18 cellular contexts compared by ENCODE assay signal in genomic region chr5:39171647-39172046, GRCh38.
"Had no signal": no experiment of that assay in that cellular context is flagged by ENCODE, and none has a peak within 500 bp of the region (broad histone marks: within the 10 kb centered on the region; RNA-seq: fewer than 3 reads in every experiment).

No MANE protein-coding gene starts in this region.

- H3K27ac Mint-ChIP-seq: activated naive CD4-positive, alpha-beta T cell treated with anti-CD3 and anti-CD28 coated beads, Interleukin-2, amount 10 ng/mL, durations not matched to agents 7 days and 5 days; naive B cell; stimulated activated naive B cell treated with anti-CD40 and anti-IgM and Interleukin-4, amounts not matched to agents 10 μg/mL and 1 μg/mL and 100 μg/mL, for 72 hours had no signal

- H3K27ac ChIP-seq: dorsolateral prefrontal cortex, esophagus squamous epithelium, psoas muscle, right lobe of liver, upper lobe of right lung had no signal

- H3K27me3 ChIP-seq: esophagus squamous epithelium, right lobe of liver, spleen, upper lobe of right lung had no signal

- H3K36me3 Mint-ChIP-seq: stimulated activated naive B cell treated with anti-CD40 and anti-IgM and Interleukin-4, amounts not matched to agents 10 μg/mL and 1 μg/mL and 100 μg/mL, for 72 hours had no signal

- H3K36me3 ChIP-seq: esophagus squamous epithelium, right lobe of liver, upper lobe of right lung had no signal

- DNase-seq: activated naive CD4-positive, alpha-beta T cell treated with anti-CD3 and anti-CD28 coated beads, Interleukin-2, amount 10 ng/mL, durations not matched to agents 7 days and 5 days; activated T-cell treated with anti-CD3 and anti-CD28 coated beads, Interleukin-2, amount 50 U/mL, for 48 hours; anterior cingulate cortex; dorsolateral prefrontal cortex; esophagus squamous epithelium; foreskin fibroblast; left colon; midbrain; naive B cell; psoas muscle; right lobe of liver; SHP77 treated with DMSO at 0.1 percent for 48 hours; spleen; stimulated activated CD4-positive, alpha-beta T cell treated with anti-CD3 and anti-CD28 coated beads, Interleukin-1b, Interleukin-23, amount 100 ng/mL, for 48 hours; stimulated activated naive B cell treated with anti-CD40 and anti-IgM and Interleukin-4, amounts not matched to agents 10 μg/mL and 1 μg/mL and 100 μg/mL, for 72 hours; T-helper 2 cell; upper lobe of right lung had no signal

- ATAC-seq: left colon; psoas muscle; right lobe of liver; stimulated activated naive B cell treated with anti-CD40 and anti-IgM and Interleukin-4, amounts not matched to agents 10 μg/mL and 1 μg/mL and 100 μg/mL, for 72 hours; upper lobe of right lung had no signal

- H3K4me3 Mint-ChIP-seq: activated naive CD4-positive, alpha-beta T cell treated with anti-CD3 and anti-CD28 coated beads, Interleukin-2, amount 10 ng/mL, durations not matched to agents 7 days and 5 days; naive B cell; stimulated activated naive B cell treated with anti-CD40 and anti-IgM and Interleukin-4, amounts not matched to agents 10 μg/mL and 1 μg/mL and 100 μg/mL, for 72 hours had no signal

- H3K4me3 ChIP-seq: dorsolateral prefrontal cortex, esophagus squamous epithelium, lung, psoas muscle, right lobe of liver, spleen, upper lobe of right lung had no signal

- H3K4me1 ChIP-seq: right lobe of liver had no signal

- H3K9me3 ChIP-seq: esophagus squamous epithelium, psoas muscle, right lobe of liver, upper lobe of right lung had no signal

- H3K27me3 Mint-ChIP-seq: activated naive CD4-positive, alpha-beta T cell treated with anti-CD3 and anti-CD28 coated beads, Interleukin-2, amount 10 ng/mL, durations not matched to agents 7 days and 5 days; naive B cell; stimulated activated naive B cell treated with anti-CD40 and anti-IgM and Interleukin-4, amounts not matched to agents 10 μg/mL and 1 μg/mL and 100 μg/mL, for 72 hours had no signal
